ENCODE assay signal across 7 cellular contexts in the genomic region with DNA sequence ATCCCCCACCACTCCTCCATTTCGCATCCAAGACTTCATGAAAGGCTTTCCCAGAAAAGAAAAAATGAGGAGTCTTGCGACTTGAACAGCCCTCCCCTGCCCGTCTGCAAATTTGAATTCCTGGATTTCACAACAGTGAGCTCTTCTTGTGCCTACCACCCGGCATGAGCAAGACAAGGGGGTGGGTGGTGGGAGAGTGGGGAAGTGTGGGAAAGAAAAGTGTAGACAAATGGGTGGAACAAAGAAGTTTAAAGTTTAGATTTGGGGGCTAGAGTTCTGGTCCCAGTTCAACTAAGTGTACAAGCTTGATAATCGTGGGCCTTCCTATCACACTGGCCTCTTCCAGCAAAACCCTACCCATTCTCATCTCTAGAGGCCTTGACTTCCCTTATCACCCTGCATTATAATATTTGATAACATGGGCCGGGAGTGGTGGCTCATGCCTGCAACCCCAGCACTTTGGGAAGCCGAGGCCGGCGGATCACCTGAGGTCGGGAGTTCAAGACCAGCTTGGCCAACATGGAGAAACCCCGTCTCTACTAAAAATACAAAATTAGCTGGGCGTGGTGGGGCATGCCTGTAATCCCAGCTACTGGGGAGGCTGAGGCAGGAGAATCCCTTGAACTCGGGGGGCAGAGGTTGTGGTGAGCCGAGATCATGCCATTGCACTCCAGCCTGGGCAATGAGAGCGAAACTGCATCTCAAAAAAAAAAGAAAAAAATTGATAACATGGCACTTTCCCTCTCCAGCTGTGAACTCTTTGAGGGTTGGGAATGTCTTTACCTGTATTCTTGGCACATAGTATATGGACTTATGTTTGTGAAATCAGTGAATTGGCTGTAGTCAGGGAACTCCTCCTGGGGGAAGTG. TPM values are rescaled to one million over a fixed set of nuclear protein-coding genes. Genes with fewer than 3 reads are reported as not detected.
DNase-seq lines count a peak whose midpoint lies in the region; ATAC-seq and TF ChIP-seq lines count a peak whose summit lies in the region.

No MANE protein-coding gene starts in this region.

- intact Hi-C loops in HCT116 (cut with micrococcal nuclease) (loop anchor here (5.0 kb wide), 1 partner anchor 259 kb away; the partner anchor contains the start of gene MICA), left ventricle myocardium inferior (cut with micrococcal nuclease) (no loop called here)

- no peak for TF ChIP-seq RAD21 in HCT116 (IDR thresholded peaks at IDR 0.05; ENCODE audit: low read depth)

- no peaks in the 10 kb centered on the region for H3K9me2 ChIP-seq in HCT116 (ENCODE audit: insufficient read depth)

- DNase-seq in HCT116 (ENCODE audit: low read depth, low spot score) (no peak), left ventricle myocardium inferior (no peak), smooth muscle cell (lab: John Stamatoyannopoulos, UW; ENCODE audit: unreplicated experiment) (no peak)

- no peak overlapping the region for H2AFZ ChIP-seq in HCT116 (ENCODE audit: low read depth, low read length, poor library complexity, severe bottlenecking)
- peak overlapping the region; percentile 30 for H2AFZ ChIP-seq in smooth muscle cell (ENCODE audit: low read depth)

- H4K20me1 ChIP-seq in HCT116 (ENCODE audit: insufficient read depth), result no peaks in the 10 kb centered on the region
- H4K20me1 ChIP-seq in smooth muscle cell (ENCODE audit: low read depth), result peaks cover 15% of the 10 kb centered on the region

- RAD21 ChIA-PET in HCT116 (lab: Charles Lee; ENCODE audit: low non-redundant PET in 1 of 2, low total read pairs in 2 of 2, uncharacterized antibody in 2 of 2, unreplicated experiment in 2 of 2), result no interaction called here

- no peak for TF ChIP-seq CTCF in HCT116 (IDR thresholded peaks at IDR 0.05 in 2 of 3, conservative IDR thresholded peaks at IDR 0.05 in 1 of 3; ENCODE audit: borderline replicate concordance in 1 of 3, insufficient read depth in 1 of 3, low read depth in 2 of 3, low read length in 2 of 3)
- no peak for TF ChIP-seq CTCF in WI38 (IDR thresholded peaks at IDR 0.05; ENCODE audit: low read depth, low read length)
- TF ChIP-seq CTCF in left ventricle myocardium inferior (IDR thresholded peaks at IDR 0.05; ENCODE audit: borderline replicate concordance), result no peak
- no peak for TF ChIP-seq CTCF in smooth muscle cell (IDR thresholded peaks at IDR 0.05; ENCODE audit: borderline replicate concordance, insufficient read depth, poor library complexity, severe bottlenecking)

- TF ChIP-seq POLR2A in HCT116 (IDR thresholded peaks at IDR 0.05; ENCODE audit: borderline replicate concordance, extremely low read depth, insufficient read depth, insufficient read length), result no peak

- H3K9me3 ChIP-seq in HCT116 (ENCODE audit: control insufficient read depth in 1 of 2, insufficient read depth in 1 of 2, low read depth in 1 of 2, low read length in 2 of 2) (no peaks in the 10 kb centered on the region), left ventricle myocardium inferior (replicated peaks) (no peaks in the 10 kb centered on the region), smooth muscle cell (replicated peaks; ENCODE audit: low read depth) (no peaks in the 10 kb centered on the region)

- peak overlapping the region; percentile 94 for H3K4me2 ChIP-seq in HCT116 (ENCODE audit: low read length)
- peak overlapping the region; percentile 92 for H3K4me2 ChIP-seq in smooth muscle cell

- H3F3A ChIP-seq in smooth muscle cell (ENCODE audit: low read depth), result peaks cover 12% of the 10 kb centered on the region

- H3K4me1 ChIP-seq in HCT116 (ENCODE audit: control insufficient read depth in 1 of 2, insufficient read depth in 2 of 2, low read length in 2 of 2) (peaks cover 18 to 45% of the 10 kb centered on the region in 2 experiments; a peak in 3 of 4 replicates), left ventricle myocardium inferior (peaks cover 85% of the 10 kb centered on the region), smooth muscle cell (ENCODE audit: low read depth) (peaks cover 25% of the 10 kb centered on the region)

- ATAC-seq in HCT116 (no peak), HG03520 (IDR thresholded peaks at IDR 0.05; ENCODE audit: unreplicated experiment) (no peak), HG03139 (IDR thresholded peaks at IDR 0.05; ENCODE audit: unreplicated experiment) (no peak), GM19397 (IDR thresholded peaks at IDR 0.05; ENCODE audit: unreplicated experiment) (no peak)

- H3K79me2 ChIP-seq in HCT116 (ENCODE audit: insufficient read depth, low read length) (peaks cover 42% of the 10 kb centered on the region), smooth muscle cell (ENCODE audit: low read depth) (peaks cover 51% of the 10 kb centered on the region)

- H3K27me3 ChIP-seq in HCT116 (ENCODE audit: insufficient read depth, low read length), result no peaks in the 10 kb centered on the region
- no peaks in the 10 kb centered on the region for H3K27me3 ChIP-seq in left ventricle myocardium inferior (ENCODE audit: low read depth)
- H3K27me3 ChIP-seq in smooth muscle cell (ENCODE audit: low read depth), result no peaks in the 10 kb centered on the region

- H3K4me3 ChIP-seq in HCT116 (replicated peaks in 1 of 2; ENCODE audit: low read depth in 1 of 2, low read length in 2 of 2) (peak overlapping the region; percentile 79 to 87), WI38 (ENCODE audit: low read depth, low read length) (peak overlapping the region; percentile 93), left ventricle myocardium inferior (peak overlapping the region; percentile 90), smooth muscle cell (peak overlapping the region; percentile 74)

- TSS peak; percentile 72 for BruUV-seq in HCT116 (replicated peaks; lab: Mats Ljungman, UMichigan)

- POLR2A ChIA-PET in HCT116 (lab: Charles Lee), result interaction anchor here (0.6 to 2.0 kb wide), 7 partner anchors 8 to 166 kb away, joined by 3 to 15 read pairs (median 3); partner anchors contain the start of genes BAG6, HSPA1B, LY6G5B and MSH5

- peaks cover 5 to 17% of the 10 kb centered on the region in 2 experiments; a peak in 3 of 4 replicates for H3K36me3 ChIP-seq in HCT116 (ENCODE audit: control insufficient read depth in 1 of 2, insufficient read depth in 2 of 2, low read length in 2 of 2)
- H3K36me3 ChIP-seq in left ventricle myocardium inferior, result peaks cover 32% of the 10 kb centered on the region
- no peaks in the 10 kb centered on the region for H3K36me3 ChIP-seq in smooth muscle cell (ENCODE audit: low read depth)

- H3K27ac ChIP-seq in HCT116 (ENCODE audit: low read depth, low read length), result peak overlapping the region; percentile 69
- peak overlapping the region; percentile 95 for H3K27ac ChIP-seq in left ventricle myocardium inferior (replicated peaks)
- H3K27ac ChIP-seq in smooth muscle cell (ENCODE audit: low read depth), result peak overlapping the region; percentile 69

- CTCF ChIA-PET in HCT116 (lab: Charles Lee), result interaction anchor here (1.2 kb wide), 1 partner anchor 114 kb away, joined by 5 read pairs; no protein-coding TSS in a partner anchor

- WGBS in smooth muscle cell (ENCODE audit: low lambda C conversion rate), result 66% methylated on average over 15 of the region's 15 CpGs

- peak overlapping the region; percentile 88 for H3K9ac ChIP-seq in HCT116 (ENCODE audit: low read length)
- peak overlapping the region; percentile 84 for H3K9ac ChIP-seq in smooth muscle cell (ENCODE audit: low read depth)

TF ChIP-seq in HCT116, 20 proteins besides CTCF, POLR2A, EP300 and RAD21 (continues in another document):
- TF ChIP-seq EZH2phosphoT487 (IDR thresholded peaks at IDR 0.05; ENCODE audit: borderline replicate concordance) (no peak), TCF7L2 (IDR thresholded peaks at IDR 0.05; ENCODE audit: borderline replicate concordance, extremely low read depth, insufficient read depth, insufficient read length) (no peak)
- TF ChIP-seq, protein P1, sequence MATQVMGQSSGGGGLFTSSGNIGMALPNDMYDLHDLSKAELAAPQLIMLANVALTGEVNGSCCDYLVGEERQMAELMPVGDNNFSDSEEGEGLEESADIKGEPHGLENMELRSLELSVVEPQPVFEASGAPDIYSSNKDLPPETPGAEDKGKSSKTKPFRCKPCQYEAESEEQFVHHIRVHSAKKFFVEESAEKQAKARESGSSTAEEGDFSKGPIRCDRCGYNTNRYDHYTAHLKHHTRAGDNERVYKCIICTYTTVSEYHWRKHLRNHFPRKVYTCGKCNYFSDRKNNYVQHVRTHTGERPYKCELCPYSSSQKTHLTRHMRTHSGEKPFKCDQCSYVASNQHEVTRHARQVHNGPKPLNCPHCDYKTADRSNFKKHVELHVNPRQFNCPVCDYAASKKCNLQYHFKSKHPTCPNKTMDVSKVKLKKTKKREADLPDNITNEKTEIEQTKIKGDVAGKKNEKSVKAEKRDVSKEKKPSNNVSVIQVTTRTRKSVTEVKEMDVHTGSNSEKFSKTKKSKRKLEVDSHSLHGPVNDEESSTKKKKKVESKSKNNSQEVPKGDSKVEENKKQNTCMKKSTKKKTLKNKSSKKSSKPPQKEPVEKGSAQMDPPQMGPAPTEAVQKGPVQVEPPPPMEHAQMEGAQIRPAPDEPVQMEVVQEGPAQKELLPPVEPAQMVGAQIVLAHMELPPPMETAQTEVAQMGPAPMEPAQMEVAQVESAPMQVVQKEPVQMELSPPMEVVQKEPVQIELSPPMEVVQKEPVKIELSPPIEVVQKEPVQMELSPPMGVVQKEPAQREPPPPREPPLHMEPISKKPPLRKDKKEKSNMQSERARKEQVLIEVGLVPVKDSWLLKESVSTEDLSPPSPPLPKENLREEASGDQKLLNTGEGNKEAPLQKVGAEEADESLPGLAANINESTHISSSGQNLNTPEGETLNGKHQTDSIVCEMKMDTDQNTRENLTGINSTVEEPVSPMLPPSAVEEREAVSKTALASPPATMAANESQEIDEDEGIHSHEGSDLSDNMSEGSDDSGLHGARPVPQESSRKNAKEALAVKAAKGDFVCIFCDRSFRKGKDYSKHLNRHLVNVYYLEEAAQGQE (IDR thresholded peaks at IDR 0.05; ENCODE audit: low read depth), result no peak

RNA-seq across cellular contexts. Expression of gene C6orf47, which starts 0.7 kb away (rescaled TPM):
- 13.4 TPM for total RNA-seq in HCT116 (2021; ENCODE audit: unreplicated experiment)
- polyA plus RNA-seq in HCT116 (2012), result 8.9 and 10.4 TPM in 2 replicates
- 16.9 TPM for total RNA-seq in left ventricle myocardium inferior
- total RNA-seq in smooth muscle cell, result 7.1 and 8.9 TPM in 2 replicates
- 15.5 and 20.1 TPM in 2 replicates for polyA plus RNA-seq in smooth muscle cell

RNA-seq across cellular contexts. Expression of gene GPANK1, which starts 3.6 kb away (rescaled TPM):
- total RNA-seq in HCT116 (2021; ENCODE audit: unreplicated experiment) (14.8 TPM), left ventricle myocardium inferior (19.2 TPM), smooth muscle cell (12.5 and 17.2 TPM in 2 replicates)
- polyA plus RNA-seq in HCT116 (2012), result 11.6 and 13.9 TPM in 2 replicates
- 19.6 and 20.1 TPM in 2 replicates for polyA plus RNA-seq in smooth muscle cell

RNA-seq across cellular contexts. Expression of gene CSNK2B, which starts 4.6 kb away (rescaled TPM):
- total RNA-seq in HCT116 (2021; ENCODE audit: unreplicated experiment) (210 TPM), left ventricle myocardium inferior (105 TPM), smooth muscle cell (228 and 313 TPM in 2 replicates)
- 357 and 396 TPM in 2 replicates for polyA plus RNA-seq in HCT116 (2012)
- 195 and 226 TPM in 2 replicates for polyA plus RNA-seq in smooth muscle cell

RNA-seq across cellular contexts. Expression of gene APOM, which starts 5.5 kb away (rescaled TPM):
- 2.2 TPM for total RNA-seq in HCT116 (2021; ENCODE audit: unreplicated experiment)
- 2.3 and 2.5 TPM in 2 replicates for polyA plus RNA-seq in HCT116 (2012)
- total RNA-seq in left ventricle myocardium inferior, result 2.4 TPM
- total RNA-seq in smooth muscle cell, result 2.3 and 2.7 TPM in 2 replicates
- 1.1 and 2.7 TPM in 2 replicates for polyA plus RNA-seq in smooth muscle cell

RNA-seq across cellular contexts. Expression of gene LY6G5B, which starts 8.5 kb away (rescaled TPM):
- 15.4 TPM for total RNA-seq in HCT116 (2021; ENCODE audit: unreplicated experiment)
- 14.8 and 15.2 TPM in 2 replicates for polyA plus RNA-seq in HCT116 (2012)
- total RNA-seq in left ventricle myocardium inferior, result 4.4 TPM
- total RNA-seq in smooth muscle cell, result 1.5 and 7.5 TPM in 2 replicates
- 5.6 and 16.2 TPM in 2 replicates for polyA plus RNA-seq in smooth muscle cell
